ENCODE assay signal across 1 cellular context in genomic region chr11:116772443-116773202, GRCh38.
TF ChIP-seq lines count a peak whose summit lies in the region.

Gene BUD13, minus strand, starts transcription at chr11:116772987. Its CDS starts 23 bp downstream, at chr11:116772964.

TF ChIP-seq in HepG2, 621 proteins besides CTCF, POLR2A, EP300 and RAD21 (continued from another document and continues in another):
- TF ChIP-seq CAMTA2 (CRISPR knock-in tag; IDR thresholded peaks at IDR 0.05; ENCODE audit: borderline replicate concordance) = peak; percentile 80; the same call in 1 of the 2 replicates
- TF ChIP-seq SP5 (CRISPR knock-in tag; IDR thresholded peaks at IDR 0.05; ENCODE audit: borderline replicate concordance, low read depth) = no peak; the same call in 1 of the 2 replicates
- TF ChIP-seq ZNF468 (CRISPR knock-in tag; IDR thresholded peaks at IDR 0.05) = no peak
- TF ChIP-seq GATAD1 (CRISPR knock-in tag; IDR thresholded peaks at IDR 0.05) = peak; percentile 96
- TF ChIP-seq AKNA (CRISPR knock-in tag; IDR thresholded peaks at IDR 0.05; ENCODE audit: borderline replicate concordance) = 0 out of 2 replicates have a peak, but pooled peaks have one; percentile 42
- TF ChIP-seq ZNF713 (CRISPR knock-in tag; IDR thresholded peaks at IDR 0.05) = peak; percentile 58; the same call in 1 of the 2 replicates
- TF ChIP-seq MXD1 (CRISPR knock-in tag; IDR thresholded peaks at IDR 0.05) = peak; percentile 90
- peak; percentile 82; the same call in 1 of the 2 replicates for TF ChIP-seq ZNF569 (CRISPR knock-in tag; IDR thresholded peaks at IDR 0.05; ENCODE audit: borderline replicate concordance)
- no peak for TF ChIP-seq SRSF9 (IDR thresholded peaks at IDR 0.05; ENCODE audit: borderline replicate concordance, insufficient read depth, low read depth, low read length, poor library complexity, severe bottlenecking)
- peak; percentile 82 for TF ChIP-seq ZNF768 (CRISPR knock-in tag; IDR thresholded peaks at IDR 0.05)
- TF ChIP-seq KMT2A (CRISPR knock-in tag; IDR thresholded peaks at IDR 0.05) = peak; percentile 97
- no peak for TF ChIP-seq SIX4 (CRISPR knock-in tag; IDR thresholded peaks at IDR 0.05)
- TF ChIP-seq ZNF670 (CRISPR knock-in tag; IDR thresholded peaks at IDR 0.05; ENCODE audit: borderline replicate concordance) = peak; percentile 77; the same call in 1 of the 2 replicates
- TF ChIP-seq ZNF331 (CRISPR knock-in tag; IDR thresholded peaks at IDR 0.05) = peak; percentile 88
- TF ChIP-seq HNF4A (CRISPR knock-in tag; IDR thresholded peaks at IDR 0.05) = 0 out of 2 replicates have a peak, but pooled peaks have one; percentile 35
- TF ChIP-seq FOXA3 (CRISPR knock-in tag; IDR thresholded peaks at IDR 0.05) = peak; percentile 70
- peak; percentile 89 for TF ChIP-seq E2F1 (CRISPR knock-in tag; IDR thresholded peaks at IDR 0.05)
- TF ChIP-seq ARID2 (CRISPR knock-in tag; IDR thresholded peaks at IDR 0.05; ENCODE audit: borderline replicate concordance) = peak; percentile 60; the same call in 1 of the 2 replicates
- no peak for TF ChIP-seq KLF13 (CRISPR knock-in tag; IDR thresholded peaks at IDR 0.05)
- TF ChIP-seq ATAD3A (CRISPR knock-in tag; IDR thresholded peaks at IDR 0.05) = peak; percentile 8; the same call in 1 of the 2 replicates
- peak; percentile 95 for TF ChIP-seq ZFP90 (CRISPR knock-in tag; IDR thresholded peaks at IDR 0.05; ENCODE audit: borderline replicate concordance)
- no peak for TF ChIP-seq ZNF136 (CRISPR knock-in tag; IDR thresholded peaks at IDR 0.05; ENCODE audit: low read depth)
- TF ChIP-seq, protein P1, sequence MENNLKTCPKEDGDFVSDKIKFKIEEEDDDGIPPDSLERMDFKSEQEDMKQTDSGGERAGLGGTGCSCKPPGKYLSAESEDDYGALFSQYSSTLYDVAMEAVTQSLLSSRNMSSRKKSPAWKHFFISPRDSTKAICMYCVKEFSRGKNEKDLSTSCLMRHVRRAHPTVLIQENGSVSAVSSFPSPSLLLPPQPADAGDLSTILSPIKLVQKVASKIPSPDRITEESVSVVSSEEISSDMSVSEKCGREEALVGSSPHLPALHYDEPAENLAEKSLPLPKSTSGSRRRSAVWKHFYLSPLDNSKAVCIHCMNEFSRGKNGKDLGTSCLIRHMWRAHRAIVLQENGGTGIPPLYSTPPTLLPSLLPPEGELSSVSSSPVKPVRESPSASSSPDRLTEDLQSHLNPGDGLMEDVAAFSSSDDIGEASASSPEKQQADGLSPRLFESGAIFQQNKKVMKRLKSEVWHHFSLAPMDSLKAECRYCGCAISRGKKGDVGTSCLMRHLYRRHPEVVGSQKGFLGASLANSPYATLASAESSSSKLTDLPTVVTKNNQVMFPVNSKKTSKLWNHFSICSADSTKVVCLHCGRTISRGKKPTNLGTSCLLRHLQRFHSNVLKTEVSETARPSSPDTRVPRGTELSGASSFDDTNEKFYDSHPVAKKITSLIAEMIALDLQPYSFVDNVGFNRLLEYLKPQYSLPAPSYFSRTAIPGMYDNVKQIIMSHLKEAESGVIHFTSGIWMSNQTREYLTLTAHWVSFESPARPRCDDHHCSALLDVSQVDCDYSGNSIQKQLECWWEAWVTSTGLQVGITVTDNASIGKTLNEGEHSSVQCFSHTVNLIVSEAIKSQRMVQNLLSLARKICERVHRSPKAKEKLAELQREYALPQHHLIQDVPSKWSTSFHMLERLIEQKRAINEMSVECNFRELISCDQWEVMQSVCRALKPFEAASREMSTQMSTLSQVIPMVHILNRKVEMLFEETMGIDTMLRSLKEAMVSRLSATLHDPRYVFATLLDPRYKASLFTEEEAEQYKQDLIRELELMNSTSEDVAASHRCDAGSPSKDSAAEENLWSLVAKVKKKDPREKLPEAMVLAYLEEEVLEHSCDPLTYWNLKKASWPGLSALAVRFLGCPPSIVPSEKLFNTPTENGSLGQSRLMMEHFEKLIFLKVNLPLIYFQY (CRISPR knock-in tag; IDR thresholded peaks at IDR 0.05; ENCODE audit: borderline replicate concordance) = no peak
- peak; percentile 57; the same call in 1 of the 2 replicates for TF ChIP-seq MED13 (CRISPR knock-in tag; IDR thresholded peaks at IDR 0.05)
- TF ChIP-seq FIP1L1 (IDR thresholded peaks at IDR 0.05; ENCODE audit: borderline replicate concordance, insufficient read depth, low read depth, low read length) = no peak
- TF ChIP-seq ZNF564 (CRISPR knock-in tag; IDR thresholded peaks at IDR 0.05) = peak; percentile 81
- TF ChIP-seq SOX6 (IDR thresholded peaks at IDR 0.05) = no peak
- peak; percentile 82 for TF ChIP-seq SOX6 (CRISPR knock-in tag; IDR thresholded peaks at IDR 0.05)
- peak; percentile 97 for TF ChIP-seq KDM5A (IDR thresholded peaks at IDR 0.05; ENCODE audit: borderline replicate concordance, low read length)
- TF ChIP-seq ZNF205 (CRISPR knock-in tag; IDR thresholded peaks at IDR 0.05) = peak; percentile 100
- TF ChIP-seq SAP130 (CRISPR knock-in tag; IDR thresholded peaks at IDR 0.05; ENCODE audit: low read depth) = peak; percentile 92
- peak; percentile 73 for TF ChIP-seq TEAD3 (CRISPR knock-in tag; optimal IDR thresholded peaks at IDR 0.05; ENCODE audit: borderline replicate concordance)
- peak; percentile 65; the same call in 1 of the 2 replicates for TF ChIP-seq TP53 (CRISPR knock-in tag; conservative IDR thresholded peaks at IDR 0.05)
- peak; percentile 86 for TF ChIP-seq POLR2G (IDR thresholded peaks at IDR 0.05; ENCODE audit: low read depth, low read length)
- peak; percentile 91 for TF ChIP-seq ELF1 (CRISPR knock-in tag; IDR thresholded peaks at IDR 0.05)
- TF ChIP-seq ZNF562 (CRISPR knock-in tag; IDR thresholded peaks at IDR 0.05; ENCODE audit: borderline replicate concordance) = no peak
- TF ChIP-seq, protein P2, sequence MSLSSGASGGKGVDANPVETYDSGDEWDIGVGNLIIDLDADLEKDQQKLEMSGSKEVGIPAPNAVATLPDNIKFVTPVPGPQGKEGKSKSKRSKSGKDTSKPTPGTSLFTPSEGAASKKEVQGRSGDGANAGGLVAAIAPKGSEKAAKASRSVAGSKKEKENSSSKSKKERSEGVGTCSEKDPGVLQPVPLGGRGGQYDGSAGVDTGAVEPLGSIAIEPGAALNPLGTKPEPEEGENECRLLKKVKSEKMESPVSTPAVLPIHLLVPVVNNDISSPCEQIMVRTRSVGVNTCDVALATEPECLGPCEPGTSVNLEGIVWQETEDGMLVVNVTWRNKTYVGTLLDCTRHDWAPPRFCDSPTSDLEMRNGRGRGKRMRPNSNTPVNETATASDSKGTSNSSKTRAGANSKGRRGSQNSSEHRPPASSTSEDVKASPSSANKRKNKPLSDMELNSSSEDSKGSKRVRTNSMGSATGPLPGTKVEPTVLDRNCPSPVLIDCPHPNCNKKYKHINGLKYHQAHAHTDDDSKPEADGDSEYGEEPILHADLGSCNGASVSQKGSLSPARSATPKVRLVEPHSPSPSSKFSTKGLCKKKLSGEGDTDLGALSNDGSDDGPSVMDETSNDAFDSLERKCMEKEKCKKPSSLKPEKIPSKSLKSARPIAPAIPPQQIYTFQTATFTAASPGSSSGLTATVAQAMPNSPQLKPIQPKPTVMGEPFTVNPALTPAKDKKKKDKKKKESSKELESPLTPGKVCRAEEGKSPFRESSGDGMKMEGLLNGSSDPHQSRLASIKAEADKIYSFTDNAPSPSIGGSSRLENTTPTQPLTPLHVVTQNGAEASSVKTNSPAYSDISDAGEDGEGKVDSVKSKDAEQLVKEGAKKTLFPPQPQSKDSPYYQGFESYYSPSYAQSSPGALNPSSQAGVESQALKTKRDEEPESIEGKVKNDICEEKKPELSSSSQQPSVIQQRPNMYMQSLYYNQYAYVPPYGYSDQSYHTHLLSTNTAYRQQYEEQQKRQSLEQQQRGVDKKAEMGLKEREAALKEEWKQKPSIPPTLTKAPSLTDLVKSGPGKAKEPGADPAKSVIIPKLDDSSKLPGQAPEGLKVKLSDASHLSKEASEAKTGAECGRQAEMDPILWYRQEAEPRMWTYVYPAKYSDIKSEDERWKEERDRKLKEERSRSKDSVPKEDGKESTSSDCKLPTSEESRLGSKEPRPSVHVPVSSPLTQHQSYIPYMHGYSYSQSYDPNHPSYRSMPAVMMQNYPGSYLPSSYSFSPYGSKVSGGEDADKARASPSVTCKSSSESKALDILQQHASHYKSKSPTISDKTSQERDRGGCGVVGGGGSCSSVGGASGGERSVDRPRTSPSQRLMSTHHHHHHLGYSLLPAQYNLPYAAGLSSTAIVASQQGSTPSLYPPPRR (CRISPR knock-in tag; IDR thresholded peaks at IDR 0.05; ENCODE audit: borderline replicate concordance) = peak; percentile 81
- peak; percentile 93 for TF ChIP-seq ZNF546 (CRISPR knock-in tag; conservative IDR thresholded peaks at IDR 0.05)
- TF ChIP-seq ZNF335 (CRISPR knock-in tag; IDR thresholded peaks at IDR 0.05) = peak; percentile 73; the same call in 1 of the 2 replicates
- peak; percentile 91 for TF ChIP-seq EED (CRISPR knock-in tag; IDR thresholded peaks at IDR 0.05)
- peak; percentile 94; the same call in 1 of the 2 replicates for TF ChIP-seq KLF12 (CRISPR knock-in tag; IDR thresholded peaks at IDR 0.05; ENCODE audit: borderline replicate concordance)
- TF ChIP-seq ZNF543 (CRISPR knock-in tag; IDR thresholded peaks at IDR 0.05) = peak; percentile 70; the same call in 1 of the 2 replicates
- peak; percentile 69; the same call in 1 of the 2 replicates for TF ChIP-seq HOXD1 (CRISPR knock-in tag; IDR thresholded peaks at IDR 0.05)
